In genomic region chr10:42637142-42637541, GRCh38 we compare ENCODE assay signal across 1 cellular context.
TF ChIP-seq lines count a peak whose summit lies in the region.

No MANE protein-coding gene starts in this region.

TF ChIP-seq in IMR-90, 13 proteins besides CTCF, POLR2A, EP300 and RAD21 (continued from another document):
- no peak for TF ChIP-seq CEBPB (IDR thresholded peaks at IDR 0.05; ENCODE audit: low read depth, low read length)
- no peak for TF ChIP-seq ELK1 (IDR thresholded peaks at IDR 0.05; ENCODE audit: borderline replicate concordance, low read depth, low read length)
- no peak for TF ChIP-seq MAFK (IDR thresholded peaks at IDR 0.05; ENCODE audit: low read depth, low read length)
